In the genomic region with DNA sequence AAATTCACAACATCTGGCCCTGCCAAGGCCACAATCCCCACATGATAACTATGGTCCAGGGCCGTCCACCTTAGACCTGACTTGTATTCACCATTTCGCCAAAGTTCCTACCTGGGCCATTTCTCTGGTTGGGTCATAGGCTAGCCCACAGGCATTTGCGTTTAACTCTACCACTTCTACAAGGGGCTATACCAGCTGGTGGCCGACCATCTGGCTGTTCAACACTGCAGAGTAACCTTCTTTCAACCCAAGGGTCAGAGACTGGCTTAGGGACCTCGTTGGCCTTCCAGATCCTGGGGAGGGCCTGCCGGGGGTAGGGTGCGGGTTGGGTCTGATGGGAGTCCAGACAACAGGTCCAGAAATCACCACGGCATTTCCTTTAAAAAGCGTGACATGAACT, we compare ENCODE assay signal across 29 cellular contexts.
"Had no signal": no experiment of that assay in that cellular context is flagged by ENCODE, and none has a peak within 500 bp of the region (broad histone marks: within the 10 kb centered on the region; RNA-seq: fewer than 3 reads in every experiment).

No MANE protein-coding gene starts in this region.

- H3K4me1 Mint-ChIP-seq: naive thymus-derived CD4-positive, alpha-beta T cell; natural killer cell; nephron; stimulated activated effector memory CD8-positive, alpha-beta T cell treated with anti-CD3 and anti-CD28 coated beads, Interleukin-12 subunit alpha, Interleukin-12 subunit beta, amount 100 ng/mL, for 72 hours; stimulated activated naive B cell treated with anti-CD40 and anti-IgM and Interleukin-4, amounts not matched to agents 10 μg/mL and 1 μg/mL and 100 μg/mL, for 72 hours had no signal

- H3K9me3 Mint-ChIP-seq: naive thymus-derived CD4-positive, alpha-beta T cell; natural killer cell; nephron; stimulated activated effector memory CD8-positive, alpha-beta T cell treated with anti-CD3 and anti-CD28 coated beads, Interleukin-12 subunit alpha, Interleukin-12 subunit beta, amount 100 ng/mL, for 72 hours; stimulated activated naive B cell treated with anti-CD40 and anti-IgM and Interleukin-4, amounts not matched to agents 10 μg/mL and 1 μg/mL and 100 μg/mL, for 72 hours; stimulated activated naive CD8-positive, alpha-beta T cell treated with anti-CD3 and anti-CD28 coated beads, Interleukin-15, Interleukin-2, amounts not matched to agents 100 ng/mL and 50 ng/mL, for 24 hours had no signal

- DNase-seq: naive thymus-derived CD4-positive, alpha-beta T cell; natural killer cell; occipital lobe; ovary; posterior cingulate gyrus; psoas muscle; right cardiac atrium; right lobe of liver; sigmoid colon; small intestine; stimulated activated CD4-positive, alpha-beta T cell treated with anti-CD3 and anti-CD28 coated beads, Interleukin-15, amount 100 ng/mL, for 24 hours; stimulated activated CD4-positive, alpha-beta T cell treated with anti-CD3 and anti-CD28 coated beads, Interleukin-2, amount 100 ng/mL, for 24 hours; stimulated activated CD4-positive, alpha-beta T cell treated with anti-CD3 and anti-CD28 coated beads, Interleukin-2, amount 100 ng/mL, for 48 hours; stimulated activated CD4-positive, alpha-beta T cell treated with anti-CD3 and anti-CD28 coated beads, Interleukin-4, amount 100 ng/mL, for 24 hours; stimulated activated naive B cell treated with anti-CD40 and anti-IgM and Interleukin-4, amounts not matched to agents 10 μg/mL and 1 μg/mL and 100 μg/mL, for 72 hours; stimulated activated naive CD4-positive, alpha-beta T cell treated with Interleukin-2 at 50 U/mL for 16 hours; stomach; thyroid gland; trophoblast cell; upper lobe of left lung had no signal

- H3K4me3 Mint-ChIP-seq: naive thymus-derived CD4-positive, alpha-beta T cell; natural killer cell; nephron; neural progenitor cell; stimulated activated effector memory CD8-positive, alpha-beta T cell treated with anti-CD3 and anti-CD28 coated beads, Interleukin-12 subunit alpha, Interleukin-12 subunit beta, amount 100 ng/mL, for 72 hours; stimulated activated naive B cell treated with anti-CD40 and anti-IgM and Interleukin-4, amounts not matched to agents 10 μg/mL and 1 μg/mL and 100 μg/mL, for 72 hours; stimulated activated naive CD8-positive, alpha-beta T cell treated with anti-CD3 and anti-CD28 coated beads, Interleukin-15, Interleukin-2, amounts not matched to agents 100 ng/mL and 50 ng/mL, for 24 hours had no signal

- H3K27ac Mint-ChIP-seq: naive thymus-derived CD4-positive, alpha-beta T cell; natural killer cell; nephron; neural progenitor cell; progenitor cell of endocrine pancreas; stimulated activated effector memory CD8-positive, alpha-beta T cell treated with anti-CD3 and anti-CD28 coated beads, Interleukin-12 subunit alpha, Interleukin-12 subunit beta, amount 100 ng/mL, for 72 hours; stimulated activated naive B cell treated with anti-CD40 and anti-IgM and Interleukin-4, amounts not matched to agents 10 μg/mL and 1 μg/mL and 100 μg/mL, for 72 hours; stimulated activated naive CD8-positive, alpha-beta T cell treated with anti-CD3 and anti-CD28 coated beads, Interleukin-15, Interleukin-2, amounts not matched to agents 100 ng/mL and 50 ng/mL, for 24 hours had no signal

- H3K4me1 ChIP-seq: neural progenitor cell, parathyroid adenoma, psoas muscle, right lobe of liver, sigmoid colon, stomach, thyroid gland, tibial nerve, upper lobe of left lung, vagina had no signal

- ATAC-seq: naive thymus-derived CD4-positive, alpha-beta T cell; natural killer cell; psoas muscle; right cardiac atrium; right lobe of liver; stimulated activated effector memory CD8-positive, alpha-beta T cell treated with anti-CD3 and anti-CD28 coated beads, Interleukin-12 subunit alpha, Interleukin-12 subunit beta, amount 100 ng/mL, for 72 hours; stimulated activated naive B cell treated with anti-CD40 and anti-IgM and Interleukin-4, amounts not matched to agents 10 μg/mL and 1 μg/mL and 100 μg/mL, for 72 hours had no signal

- H3K36me3 ChIP-seq: neural progenitor cell, ovary, right lobe of liver, sigmoid colon, stomach, thoracic aorta, thyroid gland, tibial nerve, upper lobe of left lung, vagina had no signal

- H3K27ac ChIP-seq: neural progenitor cell, ovary, parathyroid adenoma, psoas muscle, right lobe of liver, sigmoid colon, stomach, thoracic aorta, thyroid gland, tibial nerve, upper lobe of left lung, vagina had no signal

- H3K36me3 Mint-ChIP-seq: naive thymus-derived CD4-positive, alpha-beta T cell; natural killer cell; neural progenitor cell; stimulated activated effector memory CD8-positive, alpha-beta T cell treated with anti-CD3 and anti-CD28 coated beads, Interleukin-12 subunit alpha, Interleukin-12 subunit beta, amount 100 ng/mL, for 72 hours; stimulated activated naive B cell treated with anti-CD40 and anti-IgM and Interleukin-4, amounts not matched to agents 10 μg/mL and 1 μg/mL and 100 μg/mL, for 72 hours had no signal

- H3K4me3 ChIP-seq: neural progenitor cell, ovary, psoas muscle, right lobe of liver, sigmoid colon, stomach, thoracic aorta, thyroid gland, tibial nerve, upper lobe of left lung, vagina had no signal

- H3K9me3 ChIP-seq: ovary, psoas muscle, right lobe of liver, sigmoid colon, stomach, thoracic aorta, thyroid gland, tibial nerve, upper lobe of left lung, vagina had no signal

- H3K27me3 ChIP-seq: neural progenitor cell, ovary, right lobe of liver, sigmoid colon, thyroid gland, tibial nerve, upper lobe of left lung, vagina had no signal
